15 cellular contexts compared by ENCODE assay signal in genomic region chr11:36385121-36385530, GRCh38.
DNase-seq lines count a peak whose midpoint lies in the region; ATAC-seq and TF ChIP-seq lines count a peak whose summit lies in the region.
"Had no signal": no experiment of that assay in that cellular context is flagged by ENCODE, and none has a peak within 500 bp of the region (broad histone marks: within the 10 kb centered on the region; RNA-seq: fewer than 3 reads in every experiment).

No MANE protein-coding gene starts in this region.

- H3K36me3 Mint-ChIP-seq in CD4-positive, alpha-beta T cell (ENCODE audit: low read depth), result no peaks in the 10 kb centered on the region
- peaks cover 2% of the 10 kb centered on the region for H3K36me3 Mint-ChIP-seq in T-helper 2 cell treated with Interferon-gamma antibody and Interleukin-4, amounts not matched to agents 5 μg/mL and 100 μg/mL, for 36 hours (ENCODE audit: low read depth)
- no peaks in the 10 kb centered on the region for H3K36me3 Mint-ChIP-seq in naive thymus-derived CD8-positive, alpha-beta T cell

- no peaks in the 10 kb centered on the region for H3K27me3 ChIP-seq in CD4-positive, alpha-beta T cell (ENCODE audit: control insufficient read depth, insufficient read depth, low read length)
- H3K27me3 ChIP-seq: ovary, upper lobe of left lung had no signal

- H3K4me3 ChIP-seq in fibroblast of villous mesenchyme (ENCODE audit: low read depth, low read length) (no peak overlapping the region), coronary artery (no peak overlapping the region)
- H3K4me3 ChIP-seq: ovary, upper lobe of left lung had no signal

- peaks cover 9% of the 10 kb centered on the region for H3K4me1 Mint-ChIP-seq in CD4-positive, alpha-beta T cell (ENCODE audit: low read depth)
- H3K4me1 Mint-ChIP-seq in T-helper 2 cell treated with Interferon-gamma antibody and Interleukin-4, amounts not matched to agents 5 μg/mL and 100 μg/mL, for 36 hours (ENCODE audit: low read depth), result peaks cover 16% of the 10 kb centered on the region
- H3K4me1 Mint-ChIP-seq in naive thymus-derived CD8-positive, alpha-beta T cell, result peaks cover 0 to 66% (median under 1%) of the 10 kb centered on the region in 4 donors

- peak overlapping the region; percentile 47 for H3K4me3 Mint-ChIP-seq in CD4-positive, alpha-beta T cell
- peak overlapping the region; percentile 24 for H3K4me3 Mint-ChIP-seq in T-helper 2 cell treated with Interferon-gamma antibody and Interleukin-4, amounts not matched to agents 5 μg/mL and 100 μg/mL, for 36 hours
- H3K4me3 Mint-ChIP-seq in naive thymus-derived CD8-positive, alpha-beta T cell, result no peak overlapping the region

- H3K27ac Mint-ChIP-seq in CD4-positive, alpha-beta T cell, result peak overlapping the region; percentile 63
- no peak overlapping the region for H3K27ac Mint-ChIP-seq in T-helper 2 cell treated with Interferon-gamma antibody and Interleukin-4, amounts not matched to agents 5 μg/mL and 100 μg/mL, for 36 hours
- H3K27ac Mint-ChIP-seq in naive thymus-derived CD8-positive, alpha-beta T cell, result peak overlapping the region in 2 of 10 donors; percentile 76 to 85

- peak; percentile 74 for ATAC-seq in CD4-positive, alpha-beta T cell (ENCODE audit: poor library complexity)
- peak; percentile 57 for ATAC-seq in GM18907 (IDR thresholded peaks at IDR 0.05; ENCODE audit: unreplicated experiment)
- no peak for ATAC-seq in naive thymus-derived CD8-positive, alpha-beta T cell
- no peak for ATAC-seq in HG02885 (IDR thresholded peaks at IDR 0.05; ENCODE audit: poor library complexity, unreplicated experiment)
- ATAC-seq: HCT116 had no signal

- peaks cover 4% of the 10 kb centered on the region for H3K27me3 Mint-ChIP-seq in CD4-positive, alpha-beta T cell
- H3K27me3 Mint-ChIP-seq in T-helper 2 cell treated with Interferon-gamma antibody and Interleukin-4, amounts not matched to agents 5 μg/mL and 100 μg/mL, for 36 hours (ENCODE audit: low read depth), result peaks cover 6% of the 10 kb centered on the region
- H3K27me3 Mint-ChIP-seq in naive thymus-derived CD8-positive, alpha-beta T cell, result peaks cover under 1 to 22% (median 4%) of the 10 kb centered on the region in 5 donors

- POLR2A ChIA-PET in CD4-positive, alpha-beta T cell (lab: Charles Lee), result interaction anchor here (1.2 kb wide), 1 partner anchor 35 kb away, joined by 4 read pairs; no protein-coding TSS in a partner anchor
- POLR2A ChIA-PET in naive thymus-derived CD8-positive, alpha-beta T cell (lab: Charles Lee), result no interaction called here

- CTCF ChIA-PET in CD4-positive, alpha-beta T cell (lab: Charles Lee), result interaction anchor here (1.0 to 2.7 kb wide), 4 partner anchors 8 to 93 kb away, joined by 4 to 11 read pairs (median 4); no protein-coding TSS in a partner anchor

- no peaks in the 10 kb centered on the region for H3K9me3 ChIP-seq in CD4-positive, alpha-beta T cell (ENCODE audit: control insufficient read depth, low read length)
- H3K9me3 ChIP-seq: ovary, upper lobe of left lung had no signal

- intact Hi-C loops in CD4-positive, alpha-beta T cell (cut with DNase I, micrococcal nuclease), result no loop called here

- TF ChIP-seq CTCF in CD4-positive, alpha-beta T cell (IDR thresholded peaks at IDR 0.05), result no peak
- TF ChIP-seq CTCF in fibroblast of villous mesenchyme (IDR thresholded peaks at IDR 0.05; ENCODE audit: insufficient read depth, low read depth, low read length) (no peak), coronary artery (IDR thresholded peaks at IDR 0.05) (no peak)

- in situ Hi-C loops in G401 (cut with HindIII; ENCODE audit: low sequenced_read_pairs), result no loop called here

- no peaks in the 10 kb centered on the region for H3K9me3 Mint-ChIP-seq in CD4-positive, alpha-beta T cell
- H3K9me3 Mint-ChIP-seq in T-helper 2 cell treated with Interferon-gamma antibody and Interleukin-4, amounts not matched to agents 5 μg/mL and 100 μg/mL, for 36 hours, result no peaks in the 10 kb centered on the region
- H3K9me3 Mint-ChIP-seq in naive thymus-derived CD8-positive, alpha-beta T cell, result no peaks in the 10 kb centered on the region

- peak overlapping the region; percentile 34 for H3K27ac ChIP-seq in CD4-positive, alpha-beta T cell (ENCODE audit: low read depth, low read length)
- H3K27ac ChIP-seq in coronary artery, result no peak overlapping the region
- H3K27ac ChIP-seq: ovary, upper lobe of left lung had no signal

- no peak for DNase-seq in CD4-positive, alpha-beta T cell
- DNase-seq in T-helper 2 cell treated with Interferon-gamma antibody and Interleukin-4, amounts not matched to agents 5 μg/mL and 100 μg/mL, for 36 hours (ENCODE audit: low spot score), result no peak
- peak; percentile 95 for DNase-seq in fibroblast of villous mesenchyme (ENCODE audit: low read depth)
- no peak for DNase-seq in naive thymus-derived CD8-positive, alpha-beta T cell
- DNase-seq in G401 (ENCODE audit: low spot score), result no peak
- DNase-seq in coronary artery (ENCODE audit: low spot score), result no peak
- DNase-seq: activated effector memory CD4-positive, alpha-beta T cell treated with Interleukin-2 at 50 U/mL for 16 hours; effector CD8-positive, alpha-beta T cell; NCI-H2081; ovary; stimulated activated CD4-positive, alpha-beta T cell treated with anti-CD3 and anti-CD28 coated beads, Interleukin-4, amount 100 ng/mL, for 24 hours; upper lobe of left lung had no signal

Comparison
In these comparisons a context has a peak if more than half of its experiments do, and no peak if none do; other contexts are left out.
1. ATAC-seq: peak in CD4-positive, alpha-beta T cell (single experiment) and GM18907 (single experiment); none in naive thymus-derived CD8-positive, alpha-beta T cell (0 of 2) and HG02885 (single experiment).
2. H3K4me3 Mint-ChIP-seq: peak in CD4-positive, alpha-beta T cell (single experiment) and T-helper 2 cell treated with Interferon-gamma antibody and Interleukin-4, amounts not matched to agents 5 μg/mL and 100 μg/mL, for 36 hours (single experiment); none in naive thymus-derived CD8-positive, alpha-beta T cell (0 of 10).